1 cellular context compared by ENCODE assay signal in the genomic region with DNA sequence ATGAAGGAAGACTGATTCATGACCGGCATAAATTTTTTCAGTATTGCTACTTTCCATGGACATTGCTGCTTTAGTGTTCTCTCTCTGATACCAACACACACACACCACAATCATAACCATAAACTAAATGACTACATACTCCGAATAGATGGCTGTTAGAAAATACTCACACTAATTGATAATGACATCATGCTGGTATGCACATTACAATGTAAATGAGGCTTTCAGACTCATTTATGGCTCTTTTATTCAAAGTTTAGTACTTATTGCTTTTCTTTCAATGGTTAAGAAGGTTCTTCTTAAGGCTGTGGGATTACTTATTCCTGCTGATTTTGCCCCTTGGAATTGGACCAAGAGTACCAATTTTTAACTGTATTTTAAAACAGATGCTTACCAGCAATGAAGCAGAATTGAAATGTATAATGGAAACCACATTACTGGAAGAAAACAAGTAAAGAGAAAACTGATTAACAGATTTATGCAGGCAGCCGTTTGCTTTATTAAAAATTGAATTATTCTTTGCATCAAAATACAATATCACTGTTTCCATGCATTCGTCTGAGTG.
TF ChIP-seq lines count a peak whose summit lies in the region.

No MANE protein-coding gene starts in this region.

TF ChIP-seq in SK-N-SH, 30 proteins besides CTCF, POLR2A, EP300 and RAD21 (continued from another document):
- TF ChIP-seq, protein P1, sequence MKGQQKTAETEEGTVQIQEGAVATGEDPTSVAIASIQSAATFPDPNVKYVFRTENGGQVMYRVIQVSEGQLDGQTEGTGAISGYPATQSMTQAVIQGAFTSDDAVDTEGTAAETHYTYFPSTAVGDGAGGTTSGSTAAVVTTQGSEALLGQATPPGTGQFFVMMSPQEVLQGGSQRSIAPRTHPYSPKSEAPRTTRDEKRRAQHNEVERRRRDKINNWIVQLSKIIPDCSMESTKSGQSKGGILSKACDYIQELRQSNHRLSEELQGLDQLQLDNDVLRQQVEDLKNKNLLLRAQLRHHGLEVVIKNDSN (IDR thresholded peaks at IDR 0.05; ENCODE audit: borderline replicate concordance, low read depth), result no peak
- no peak for TF ChIP-seq TAF1 (IDR thresholded peaks at IDR 0.05; ENCODE audit: borderline replicate concordance, low read depth, low read length)
- no peak for TF ChIP-seq YY1 (IDR thresholded peaks at IDR 0.05; ENCODE audit: low read depth)
- no peak for TF ChIP-seq NRF1 (IDR thresholded peaks at IDR 0.05; ENCODE audit: low read depth, low read length)
- no peak for TF ChIP-seq GATA2 (CRISPR knock-in tag; IDR thresholded peaks at IDR 0.05)
- no peak for TF ChIP-seq RXRA (IDR thresholded peaks at IDR 0.05; ENCODE audit: borderline replicate concordance, low read depth)
- no peak for TF ChIP-seq FOXJ3 (CRISPR knock-in tag; IDR thresholded peaks at IDR 0.05)
- no peak for TF ChIP-seq FOXM1 (IDR thresholded peaks at IDR 0.05; ENCODE audit: low read depth)
- TF ChIP-seq, protein P2, sequence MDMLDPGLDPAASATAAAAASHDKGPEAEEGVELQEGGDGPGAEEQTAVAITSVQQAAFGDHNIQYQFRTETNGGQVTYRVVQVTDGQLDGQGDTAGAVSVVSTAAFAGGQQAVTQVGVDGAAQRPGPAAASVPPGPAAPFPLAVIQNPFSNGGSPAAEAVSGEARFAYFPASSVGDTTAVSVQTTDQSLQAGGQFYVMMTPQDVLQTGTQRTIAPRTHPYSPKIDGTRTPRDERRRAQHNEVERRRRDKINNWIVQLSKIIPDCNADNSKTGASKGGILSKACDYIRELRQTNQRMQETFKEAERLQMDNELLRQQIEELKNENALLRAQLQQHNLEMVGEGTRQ (IDR thresholded peaks at IDR 0.05; ENCODE audit: borderline replicate concordance, low read depth, low read length), result no peak
- no peak for TF ChIP-seq EZH2phosphoT487 (IDR thresholded peaks at IDR 0.05; ENCODE audit: borderline replicate concordance, low read depth)
- no peak for TF ChIP-seq RFX5 (IDR thresholded peaks at IDR 0.05; ENCODE audit: low read length)
- no peak for TF ChIP-seq TEAD4 (IDR thresholded peaks at IDR 0.05; ENCODE audit: borderline replicate concordance, insufficient read depth)
- no peak for TF ChIP-seq JUND (IDR thresholded peaks at IDR 0.05)
- TF ChIP-seq POLR2AphosphoS5 (IDR thresholded peaks at IDR 0.05; ENCODE audit: low read depth, low read length), result no peak
